ENCODE assay signal across 2 cellular contexts in the genomic region with DNA sequence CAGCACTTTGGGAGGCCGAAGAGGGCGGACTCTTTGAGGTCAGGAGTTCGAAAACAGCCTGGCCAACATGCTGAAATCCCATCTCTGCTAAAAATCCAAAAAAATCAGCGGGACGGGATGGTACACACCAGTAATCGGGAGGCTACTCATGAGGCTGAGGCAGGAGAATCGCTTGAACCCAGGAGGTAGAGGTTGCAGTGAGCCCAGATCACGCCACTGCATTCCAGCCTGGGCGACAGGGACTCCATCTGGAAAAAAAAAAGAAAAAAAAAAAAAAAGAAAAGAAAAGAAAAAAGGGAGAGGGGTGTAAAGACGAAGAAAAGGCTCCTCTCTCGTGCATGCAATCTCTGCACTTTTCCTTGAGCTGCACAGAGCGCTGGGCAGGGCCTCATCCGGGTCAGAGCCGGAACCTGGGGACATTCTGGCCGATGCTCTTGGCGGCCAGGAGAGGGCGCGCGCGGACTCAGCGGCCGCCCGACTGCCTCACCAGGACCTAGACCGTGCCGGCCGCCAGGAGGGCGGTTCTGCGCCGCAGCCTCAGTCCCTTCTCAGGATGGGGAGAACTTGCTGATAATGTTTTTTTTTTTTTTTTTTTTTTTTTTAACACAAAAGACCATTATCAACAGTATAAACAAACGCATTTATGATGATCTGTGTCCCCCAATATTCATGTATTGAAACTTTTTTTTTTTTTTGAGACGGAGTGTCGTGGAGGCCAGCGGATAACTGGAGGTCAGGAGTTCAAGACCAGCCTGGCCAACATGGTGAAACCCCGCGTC.
TF ChIP-seq lines count a peak whose summit lies in the region.

No MANE protein-coding gene starts in this region.

TF ChIP-seq in IMR-90, 13 proteins besides CTCF, POLR2A, EP300 and RAD21:
- TF ChIP-seq FOS (IDR thresholded peaks at IDR 0.05; ENCODE audit: low read depth, low read length) (no peak), CEBPB (IDR thresholded peaks at IDR 0.05; ENCODE audit: low read depth, low read length) (no peak), SMC3 (IDR thresholded peaks at IDR 0.05; ENCODE audit: low read depth, low read length) (peak; percentile 84), RCOR1 (IDR thresholded peaks at IDR 0.05; ENCODE audit: insufficient replicate concordance, low read length) (peak; percentile 64), CHD1 (IDR thresholded peaks at IDR 0.05; ENCODE audit: low read depth, low read length) (no peak; the same call in 1 of the 2 replicates), USF2 (IDR thresholded peaks at IDR 0.05; ENCODE audit: low read depth, low read length) (no peak), BHLHE40 (IDR thresholded peaks at IDR 0.05; ENCODE audit: low read depth, low read length) (peak; percentile 28; the same call in 1 of the 2 replicates), MAFK (IDR thresholded peaks at IDR 0.05; ENCODE audit: low read depth, low read length) (no peak), MAZ (IDR thresholded peaks at IDR 0.05; ENCODE audit: borderline replicate concordance, low read depth, low read length) (0 out of 2 replicates have a peak, but pooled peaks have one; percentile 25), RFX5 (IDR thresholded peaks at IDR 0.05; ENCODE audit: low read depth, low read length) (no peak), MXI1 (IDR thresholded peaks at IDR 0.05; ENCODE audit: borderline replicate concordance, low read depth, low read length) (no peak), NFE2L2 (IDR thresholded peaks at IDR 0.05; ENCODE audit: low read depth, low read length) (no peak)
- TF ChIP-seq, protein P1, sequence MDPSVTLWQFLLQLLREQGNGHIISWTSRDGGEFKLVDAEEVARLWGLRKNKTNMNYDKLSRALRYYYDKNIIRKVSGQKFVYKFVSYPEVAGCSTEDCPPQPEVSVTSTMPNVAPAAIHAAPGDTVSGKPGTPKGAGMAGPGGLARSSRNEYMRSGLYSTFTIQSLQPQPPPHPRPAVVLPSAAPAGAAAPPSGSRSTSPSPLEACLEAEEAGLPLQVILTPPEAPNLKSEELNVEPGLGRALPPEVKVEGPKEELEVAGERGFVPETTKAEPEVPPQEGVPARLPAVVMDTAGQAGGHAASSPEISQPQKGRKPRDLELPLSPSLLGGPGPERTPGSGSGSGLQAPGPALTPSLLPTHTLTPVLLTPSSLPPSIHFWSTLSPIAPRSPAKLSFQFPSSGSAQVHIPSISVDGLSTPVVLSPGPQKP (IDR thresholded peaks at IDR 0.05; ENCODE audit: borderline replicate concordance, low read depth, low read length) = no peak
TF ChIP-seq in IMR-90: peak in this region for 4.

TF ChIP-seq in PFSK-1, 5 proteins besides CTCF, POLR2A, EP300 and RAD21:
- TF ChIP-seq, protein P2, sequence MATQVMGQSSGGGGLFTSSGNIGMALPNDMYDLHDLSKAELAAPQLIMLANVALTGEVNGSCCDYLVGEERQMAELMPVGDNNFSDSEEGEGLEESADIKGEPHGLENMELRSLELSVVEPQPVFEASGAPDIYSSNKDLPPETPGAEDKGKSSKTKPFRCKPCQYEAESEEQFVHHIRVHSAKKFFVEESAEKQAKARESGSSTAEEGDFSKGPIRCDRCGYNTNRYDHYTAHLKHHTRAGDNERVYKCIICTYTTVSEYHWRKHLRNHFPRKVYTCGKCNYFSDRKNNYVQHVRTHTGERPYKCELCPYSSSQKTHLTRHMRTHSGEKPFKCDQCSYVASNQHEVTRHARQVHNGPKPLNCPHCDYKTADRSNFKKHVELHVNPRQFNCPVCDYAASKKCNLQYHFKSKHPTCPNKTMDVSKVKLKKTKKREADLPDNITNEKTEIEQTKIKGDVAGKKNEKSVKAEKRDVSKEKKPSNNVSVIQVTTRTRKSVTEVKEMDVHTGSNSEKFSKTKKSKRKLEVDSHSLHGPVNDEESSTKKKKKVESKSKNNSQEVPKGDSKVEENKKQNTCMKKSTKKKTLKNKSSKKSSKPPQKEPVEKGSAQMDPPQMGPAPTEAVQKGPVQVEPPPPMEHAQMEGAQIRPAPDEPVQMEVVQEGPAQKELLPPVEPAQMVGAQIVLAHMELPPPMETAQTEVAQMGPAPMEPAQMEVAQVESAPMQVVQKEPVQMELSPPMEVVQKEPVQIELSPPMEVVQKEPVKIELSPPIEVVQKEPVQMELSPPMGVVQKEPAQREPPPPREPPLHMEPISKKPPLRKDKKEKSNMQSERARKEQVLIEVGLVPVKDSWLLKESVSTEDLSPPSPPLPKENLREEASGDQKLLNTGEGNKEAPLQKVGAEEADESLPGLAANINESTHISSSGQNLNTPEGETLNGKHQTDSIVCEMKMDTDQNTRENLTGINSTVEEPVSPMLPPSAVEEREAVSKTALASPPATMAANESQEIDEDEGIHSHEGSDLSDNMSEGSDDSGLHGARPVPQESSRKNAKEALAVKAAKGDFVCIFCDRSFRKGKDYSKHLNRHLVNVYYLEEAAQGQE (IDR thresholded peaks at IDR 0.05; ENCODE audit: insufficient read depth in 1 of 2, low read depth in 2 of 2, low read length in 2 of 2) = no peak
- TF ChIP-seq FOXP2 (optimal IDR thresholded peaks at IDR 0.05; ENCODE audit: borderline replicate concordance, extremely low read depth, extremely low read length, insufficient read depth) = peak; percentile 63
TF ChIP-seq in PFSK-1: peak in this region for 1.
